In the genomic region with DNA sequence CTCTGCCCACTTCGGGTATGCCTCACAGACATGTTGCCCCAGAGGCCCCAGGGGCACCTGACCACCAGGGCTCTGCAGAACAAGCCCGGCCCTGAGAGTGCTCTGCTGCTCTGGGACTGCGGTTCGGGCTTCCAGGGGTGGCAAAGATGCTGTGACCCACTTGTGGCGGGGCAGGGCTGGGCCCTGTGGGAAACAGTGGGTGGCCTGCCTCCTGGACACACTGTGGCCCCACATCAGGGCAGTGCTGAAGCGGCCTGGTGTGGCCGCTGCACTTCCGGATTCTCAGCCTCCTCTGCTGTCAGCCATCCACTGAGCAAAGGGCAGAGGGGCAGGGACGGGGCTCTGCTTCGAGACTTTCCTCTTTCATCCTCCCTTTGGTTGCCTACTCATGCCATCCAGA, we compare ENCODE assay signal across 26 cellular contexts.
"Had no signal": no experiment of that assay in that cellular context is flagged by ENCODE, and none has a peak within 500 bp of the region (broad histone marks: within the 10 kb centered on the region; RNA-seq: fewer than 3 reads in every experiment).

No MANE protein-coding gene starts in this region.

- H3K36me3 ChIP-seq: brain microvascular endothelial cell, esophagus muscularis mucosa, gastrocnemius medialis, heart left ventricle had no signal

- H3K27me3 ChIP-seq: brain microvascular endothelial cell, dorsolateral prefrontal cortex, esophagus muscularis mucosa, foreskin keratinocyte, gastrocnemius medialis, heart left ventricle had no signal

- DNase-seq: activated B cell treated with CpG ODN at 0.5 μM for 24 hours; activated CD4-positive, alpha-beta T cell treated with anti-CD3 and anti-CD28 coated beads for 48 hours; activated CD4-positive, alpha-beta T cell treated with anti-CD3 and anti-CD28 coated beads, Interleukin-2, amount 50 U/mL, for 1 hour; activated CD4-positive, alpha-beta T cell treated with anti-CD3 and anti-CD28 coated beads, Interleukin-2, amount 50 U/mL, for 48 hours; activated CD8-positive, alpha-beta memory T cell treated with anti-CD3 and anti-CD28 coated beads for 24 hours; activated CD8-positive, alpha-beta T cell treated with anti-CD3 and anti-CD28 coated beads for 36 hours; activated effector memory CD4-positive, alpha-beta T cell treated with Interleukin-2 at 50 U/mL for 16 hours; activated gamma-delta T cell treated with Interleukin-2 at 50 U/mL for 16 hours; activated naive CD4-positive, alpha-beta T cell treated with anti-CD3 and anti-CD28 coated beads, Interleukin-2, amount 50 U/mL, for 16 hours; activated naive CD4-positive, alpha-beta T cell treated with Interleukin-2 at 50 U/mL for 16 hours; activated T-cell treated with anti-CD3 and anti-CD28 coated beads, Interleukin-2, amount 50 U/mL, for 4 hours; amniotic stem cell; anterior cingulate cortex; brain microvascular endothelial cell; dorsolateral prefrontal cortex; effector memory CD4-positive, alpha-beta T cell; erythroblast; foreskin keratinocyte; gastrocnemius medialis; glutamatergic neuron had no signal

- H3K27ac ChIP-seq: brain microvascular endothelial cell, coronary artery, dorsolateral prefrontal cortex, esophagus muscularis mucosa, foreskin keratinocyte, gastrocnemius medialis, heart left ventricle, VCaP had no signal

- H3K4me1 ChIP-seq: foreskin keratinocyte had no signal

- H3K9me3 ChIP-seq: gastrocnemius medialis had no signal

- H3K4me3 ChIP-seq: coronary artery, dorsolateral prefrontal cortex, esophagus muscularis mucosa, gastrocnemius medialis, heart left ventricle had no signal

- ATAC-seq: activated CD4-positive, CD25-positive, alpha-beta regulatory T cell treated with anti-CD3 and anti-CD28 coated beads, Interleukin-2, amount 50 U/mL, for 24 hours; activated CD8-positive, alpha-beta T cell treated with anti-CD3 and anti-CD28 coated beads for 36 hours; activated T-helper 17 cell treated with anti-CD3 and anti-CD28 coated beads, Interleukin-2, amount 50 U/mL, for 72 hours; foreskin keratinocyte; gastrocnemius medialis; heart left ventricle had no signal
